ENCODE assay signal across 20 cellular contexts in the genomic region with DNA sequence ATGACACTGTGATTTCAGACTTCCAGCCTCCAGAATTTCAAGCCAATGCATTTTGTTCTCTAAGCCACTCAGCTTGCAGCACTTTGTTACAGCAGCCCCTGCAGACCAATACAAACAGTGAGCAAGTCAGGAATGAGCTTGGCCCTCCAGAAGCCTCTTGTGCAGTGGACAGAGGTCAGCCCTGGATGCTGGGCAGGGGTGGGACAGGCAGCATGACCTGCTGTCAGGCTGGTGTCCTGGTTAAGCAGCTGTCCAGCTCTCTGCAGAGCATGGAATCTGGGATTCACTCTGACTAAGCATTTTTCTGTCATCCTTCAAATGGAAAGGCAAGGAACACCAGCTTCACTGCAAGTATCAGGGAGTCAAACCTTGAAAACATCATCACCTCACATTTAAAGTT.
"Had no signal": no experiment of that assay in that cellular context is flagged by ENCODE, and none has a peak within 500 bp of the region (broad histone marks: within the 10 kb centered on the region; RNA-seq: fewer than 3 reads in every experiment).

No MANE protein-coding gene starts in this region.

- H3K27me3 ChIP-seq: ascending aorta, breast epithelium, hepatocyte had no signal

- H2AFZ ChIP-seq: hepatocyte had no signal

- H3K36me3 ChIP-seq: ascending aorta, breast epithelium, left ventricle myocardium inferior had no signal

- FAIRE-seq: kidney, small intestine had no signal

- DNase-seq: activated CD4-positive, alpha-beta T cell treated with anti-CD3 and anti-CD28 coated beads for 1 hour; activated CD4-positive, alpha-beta T cell treated with anti-CD3 and anti-CD28 coated beads, Interleukin-2, amount 50 U/mL, for 4 hours; activated naive CD4-positive, alpha-beta T cell; activated naive CD8-positive, alpha-beta T cell treated with anti-CD3 and anti-CD28 coated beads, Interleukin-2, amount 10 ng/mL, durations not matched to agents 7 days and 5 days; activated T-cell treated with anti-CD3 and anti-CD28 coated beads for 4 hours; cerebellar nuclear complex; effector memory CD8-positive, alpha-beta T cell; kidney; left ventricle myocardium inferior; natural killer cell; nucleus accumbens; retina; small intestine; stimulated activated naive CD8-positive, alpha-beta T cell treated with anti-CD3 and anti-CD28 coated beads, Interleukin-15, amount 100 ng/mL, for 72 hours; T-helper 1 cell had no signal

- H3K79me2 ChIP-seq: hepatocyte had no signal

- H3K4me1 ChIP-seq: ascending aorta, breast epithelium, left ventricle myocardium inferior had no signal

- H3K4me2 ChIP-seq: hepatocyte had no signal

- H3K27ac ChIP-seq: ascending aorta, breast epithelium, epithelial cell of prostate, hepatocyte, left ventricle myocardium inferior, VCaP had no signal

- H3K4me3 ChIP-seq: ascending aorta, breast epithelium, hepatocyte, left ventricle myocardium inferior had no signal

- ATAC-seq: effector memory CD8-positive, alpha-beta T cell; natural killer cell; stimulated activated naive CD8-positive, alpha-beta T cell treated with anti-CD3 and anti-CD28 coated beads, Interleukin-15, amount 100 ng/mL, for 72 hours had no signal
